ENCODE assay signal across 1 cellular context in the genomic region with DNA sequence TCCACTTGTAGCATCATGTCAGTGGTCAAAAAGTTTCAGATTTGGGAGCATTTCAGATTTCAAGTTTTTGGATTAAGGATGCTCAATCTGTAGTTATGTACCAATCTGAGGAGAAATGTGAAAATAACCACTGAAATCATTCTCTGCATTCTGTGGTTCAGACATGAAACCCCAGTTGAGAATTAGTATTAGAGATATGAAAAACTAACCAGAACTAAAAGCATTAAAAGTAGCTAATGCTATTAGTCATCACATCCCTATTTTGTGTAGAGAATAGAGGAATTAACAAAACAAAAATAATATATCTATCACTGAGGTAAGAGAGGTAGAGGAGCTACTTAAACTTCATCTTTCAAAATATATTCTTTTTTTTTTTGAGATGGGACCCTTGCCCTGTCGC.
TF ChIP-seq lines count a peak whose summit lies in the region.

No MANE protein-coding gene starts in this region.

TF ChIP-seq in IMR-90, 13 proteins besides CTCF, POLR2A, EP300 and RAD21:
- TF ChIP-seq SMC3 (IDR thresholded peaks at IDR 0.05; ENCODE audit: low read depth, low read length) (no peak), RFX5 (IDR thresholded peaks at IDR 0.05; ENCODE audit: low read depth, low read length) (no peak), MAFK (IDR thresholded peaks at IDR 0.05; ENCODE audit: low read depth, low read length) (no peak), RCOR1 (IDR thresholded peaks at IDR 0.05; ENCODE audit: insufficient replicate concordance, low read length) (no peak), MAZ (IDR thresholded peaks at IDR 0.05; ENCODE audit: borderline replicate concordance, low read depth, low read length) (no peak), BHLHE40 (IDR thresholded peaks at IDR 0.05; ENCODE audit: low read depth, low read length) (no peak), CHD1 (IDR thresholded peaks at IDR 0.05; ENCODE audit: low read depth, low read length) (no peak), FOS (IDR thresholded peaks at IDR 0.05; ENCODE audit: low read depth, low read length) (no peak), CEBPB (IDR thresholded peaks at IDR 0.05; ENCODE audit: low read depth, low read length) (no peak), MXI1 (IDR thresholded peaks at IDR 0.05; ENCODE audit: borderline replicate concordance, low read depth, low read length) (no peak), NFE2L2 (IDR thresholded peaks at IDR 0.05; ENCODE audit: low read depth, low read length) (no peak)
- TF ChIP-seq, protein P1, sequence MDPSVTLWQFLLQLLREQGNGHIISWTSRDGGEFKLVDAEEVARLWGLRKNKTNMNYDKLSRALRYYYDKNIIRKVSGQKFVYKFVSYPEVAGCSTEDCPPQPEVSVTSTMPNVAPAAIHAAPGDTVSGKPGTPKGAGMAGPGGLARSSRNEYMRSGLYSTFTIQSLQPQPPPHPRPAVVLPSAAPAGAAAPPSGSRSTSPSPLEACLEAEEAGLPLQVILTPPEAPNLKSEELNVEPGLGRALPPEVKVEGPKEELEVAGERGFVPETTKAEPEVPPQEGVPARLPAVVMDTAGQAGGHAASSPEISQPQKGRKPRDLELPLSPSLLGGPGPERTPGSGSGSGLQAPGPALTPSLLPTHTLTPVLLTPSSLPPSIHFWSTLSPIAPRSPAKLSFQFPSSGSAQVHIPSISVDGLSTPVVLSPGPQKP (IDR thresholded peaks at IDR 0.05; ENCODE audit: borderline replicate concordance, low read depth, low read length), result no peak
- TF ChIP-seq, protein P2, sequence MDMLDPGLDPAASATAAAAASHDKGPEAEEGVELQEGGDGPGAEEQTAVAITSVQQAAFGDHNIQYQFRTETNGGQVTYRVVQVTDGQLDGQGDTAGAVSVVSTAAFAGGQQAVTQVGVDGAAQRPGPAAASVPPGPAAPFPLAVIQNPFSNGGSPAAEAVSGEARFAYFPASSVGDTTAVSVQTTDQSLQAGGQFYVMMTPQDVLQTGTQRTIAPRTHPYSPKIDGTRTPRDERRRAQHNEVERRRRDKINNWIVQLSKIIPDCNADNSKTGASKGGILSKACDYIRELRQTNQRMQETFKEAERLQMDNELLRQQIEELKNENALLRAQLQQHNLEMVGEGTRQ (IDR thresholded peaks at IDR 0.05; ENCODE audit: low read depth, low read length), result no peak
